In genomic region chr2:64751286-64752260, GRCh38 we compare ENCODE assay signal across 8 cellular contexts.
DNase-seq lines count a peak whose midpoint lies in the region; ATAC-seq and TF ChIP-seq lines count a peak whose summit lies in the region.

No MANE protein-coding gene starts in this region.

- H3K27ac ChIP-seq in DOHH2 (ENCODE audit: low read depth, low read length) (peak overlapping the region; percentile 56), heart left ventricle (peak overlapping the region; percentile 92 to 99 (median 98)), ovary (peak overlapping the region; percentile 96)

- peak overlapping the region; percentile 93 for H3K9ac ChIP-seq in adipocyte (ENCODE audit: low read length)

- TF ChIP-seq POLR2A in heart left ventricle (IDR thresholded peaks at IDR 0.05), result peak in 1 of 2 donors; percentile 89
- peak; percentile 79 for TF ChIP-seq POLR2A in ovary (IDR thresholded peaks at IDR 0.05)

- ATAC-seq in GM19372 (IDR thresholded peaks at IDR 0.05; ENCODE audit: low read depth, unreplicated experiment) (peak; percentile 76), HG03378 (IDR thresholded peaks at IDR 0.05; ENCODE audit: unreplicated experiment) (peak; percentile 72), heart left ventricle (peak; percentile 93 to 96 (median 94))

- peaks cover 30% of the 10 kb centered on the region for H3K79me2 ChIP-seq in DOHH2 (ENCODE audit: control insufficient read depth, low read length)

- TF ChIP-seq CTCF in DOHH2 (IDR thresholded peaks at IDR 0.05; ENCODE audit: low read depth, low read length, poor library complexity, severe bottlenecking), result peak; percentile 9
- TF ChIP-seq CTCF in heart left ventricle (IDR thresholded peaks at IDR 0.05), result peak in 11 of 12 donors; percentile 32 to 66 (median 51)
- peak; percentile 41 to 92 (median 88) for TF ChIP-seq CTCF in ovary (IDR thresholded peaks at IDR 0.05)

- H3K9me2 ChIP-seq in DOHH2 (replicated peaks; ENCODE audit: control insufficient read depth, low read length), result no peaks in the 10 kb centered on the region

- peak; percentile 27 for TF ChIP-seq EP300 in ovary (IDR thresholded peaks at IDR 0.05)

- peak overlapping the region; percentile 92 for H3K4me3 ChIP-seq in DOHH2 (ENCODE audit: low read length)
- H3K4me3 ChIP-seq in adipocyte (ENCODE audit: low read length), result peak overlapping the region; percentile 87
- H3K4me3 ChIP-seq in heart left ventricle, result peak overlapping the region; percentile 32 to 90 (median 79)
- H3K4me3 ChIP-seq in ovary, result peak overlapping the region; percentile 78

- no peaks in the 10 kb centered on the region for H3K27me3 ChIP-seq in DOHH2 (ENCODE audit: control insufficient read depth, low read length)
- H3K27me3 ChIP-seq in adipocyte (replicated peaks; ENCODE audit: control insufficient read depth, insufficient read depth, low read length), result no peaks in the 10 kb centered on the region
- H3K27me3 ChIP-seq in heart left ventricle, result no peaks in the 10 kb centered on the region
- no peaks in the 10 kb centered on the region for H3K27me3 ChIP-seq in ovary

- H3K9me3 ChIP-seq in DOHH2 (ENCODE audit: control insufficient read depth, insufficient read depth, low read length), result no peaks in the 10 kb centered on the region
- peaks cover 3% of the 10 kb centered on the region for H3K9me3 ChIP-seq in adipocyte (ENCODE audit: control insufficient read depth, low read length)
- peaks cover 0 to 7% (median 0%) of the 10 kb centered on the region in 12 donors for H3K9me3 ChIP-seq in heart left ventricle
- H3K9me3 ChIP-seq in ovary, result no peaks in the 10 kb centered on the region

- WGBS in heart left ventricle, 4 donors, result 0 to 1% (median 0%) methylated on average over 21 to 59 of the region's 59 CpGs
- 0 to 1% (median 1%) methylated on average over 41 to 59 of the region's 59 CpGs for WGBS in ovary, 3 donors

- peak; percentile 82 for DNase-seq in NCI-H82 (lab: John Stamatoyannopoulos, UW)
- peak; percentile 64 for DNase-seq in adipocyte (ENCODE audit: low read depth)
- DNase-seq in heart left ventricle, result peak in 2 of 5 donors; percentile 99 to 100
- peak in 4 of 5 donors; percentile 99 for DNase-seq in ovary
- DNase-seq in SIG-M5 (lab: John Stamatoyannopoulos, UW), result no peak

- H3K4me2 ChIP-seq in DOHH2 (ENCODE audit: low read length), result peak overlapping the region; percentile 82

- intact Hi-C loops in heart left ventricle (cut with DNase I) (loop anchor here in 9 of 10 donors (1.0 to 10.0 kb wide), 16 partner anchors 15 to 227 kb away; partner anchors contain the start of genes SERTAD2 (in 5 of the 9) and AFTPH (in 2 of the 9)), ovary (cut with DNase I) (loop anchor here (1.0 to 10.0 kb wide), 6 partner anchors 99 to 116 kb away; partner anchors contain the start of gene SERTAD2 (in 2 of the 4))

- peaks cover 5% of the 10 kb centered on the region; the same call in 1 of the 2 replicates for H3K36me3 ChIP-seq in DOHH2 (ENCODE audit: control insufficient read depth, low read length)
- no peaks in the 10 kb centered on the region for H3K36me3 ChIP-seq in adipocyte (ENCODE audit: control insufficient read depth, insufficient read depth, low read length, severe bottlenecking)
- no peaks in the 10 kb centered on the region for H3K36me3 ChIP-seq in heart left ventricle
- H3K36me3 ChIP-seq in ovary, result no peaks in the 10 kb centered on the region

- H3F3A ChIP-seq in DOHH2 (ENCODE audit: control insufficient read depth, insufficient read depth), result peaks cover 33% of the 10 kb centered on the region

- peaks cover 35% of the 10 kb centered on the region for H3K4me1 ChIP-seq in DOHH2 (ENCODE audit: control insufficient read depth, low read length)
- peaks cover 41% of the 10 kb centered on the region for H3K4me1 ChIP-seq in adipocyte (ENCODE audit: control insufficient read depth, insufficient read depth, low read length)
- peaks cover 0 to 30% (median 16%) of the 10 kb centered on the region in 12 donors for H3K4me1 ChIP-seq in heart left ventricle
- peaks cover 7% of the 10 kb centered on the region for H3K4me1 ChIP-seq in ovary (ENCODE audit: insufficient read depth)

- no peaks in the 10 kb centered on the region for H4K20me1 ChIP-seq in DOHH2 (ENCODE audit: control insufficient read depth, insufficient read depth, low read depth, low read length)

Comparison
In these comparisons a context has a peak if more than half of its experiments do, and no peak if none do; other contexts are left out.
1. CTCF ChIP-seq: peak in every context shown above with its lines; median percentile 88 in ovary; 51 in heart left ventricle; 9 in DOHH2.